In genomic region chr21:26067836-26068401, GRCh38 we compare ENCODE assay signal across 15 cellular contexts.
DNase-seq lines count a peak whose midpoint lies in the region; ATAC-seq, FAIRE-seq and TF ChIP-seq lines count a peak whose summit lies in the region.
"Had no signal": no experiment of that assay in that cellular context is flagged by ENCODE, and none has a peak within 500 bp of the region (broad histone marks: within the 10 kb centered on the region; RNA-seq: fewer than 3 reads in every experiment).

No MANE protein-coding gene starts in this region.

- intact Hi-C loops in Right ventricle myocardium superior (cut with DNase I), result loop anchor here (10.0 kb wide), 1 partner anchor 47 kb away; no protein-coding TSS in a partner anchor
- intact Hi-C loops in Right ventricle myocardium inferior (cut with DNase I), result no loop called here

- H3K36me3 Mint-ChIP-seq in brain, result no peaks in the 10 kb centered on the region
- peaks cover 2% of the 10 kb centered on the region for H3K36me3 Mint-ChIP-seq in progenitor cell of endocrine pancreas (ENCODE audit: insufficient read depth)

- peaks cover 85% of the 10 kb centered on the region for H3K4me1 Mint-ChIP-seq in brain
- peaks cover 46% of the 10 kb centered on the region for H3K4me1 Mint-ChIP-seq in progenitor cell of endocrine pancreas (ENCODE audit: low read depth)

- TF ChIP-seq POLR2A in GM12891 (IDR thresholded peaks at IDR 0.05; ENCODE audit: low read depth, low read length), result no peak

- TF ChIP-seq CTCF in brain (conservative IDR thresholded peaks at IDR 0.05) (no peak), progenitor cell of endocrine pancreas (IDR thresholded peaks at IDR 0.05; ENCODE audit: unreplicated experiment) (no peak)

- H3K27ac Mint-ChIP-seq in brain (peak overlapping the region in 3 of 5 experiments; percentile 13 to 47 (median 31)), progenitor cell of endocrine pancreas (peak overlapping the region; percentile 14)
- H3K27ac Mint-ChIP-seq: activated CD4-positive, alpha-beta memory T cell treated with anti-CD3 and anti-CD28 coated beads, Interleukin-2, amount 10 ng/mL, durations not matched to agents 7 days and 5 days had no signal

- no peak for DNase-seq in Right ventricle myocardium superior
- no peak for DNase-seq in Right ventricle myocardium inferior (ENCODE audit: missing footprints)
- no peak for DNase-seq in progenitor cell of endocrine pancreas (ENCODE audit: low spot score, unreplicated experiment)
- DNase-seq in GM12891 (ENCODE audit: insufficient read length, low spot score), result no peak
- DNase-seq: activated CD4-positive, alpha-beta memory T cell treated with anti-CD3 and anti-CD28 coated beads, Interleukin-2, amount 10 ng/mL, durations not matched to agents 7 days and 5 days; activated naive CD4-positive, alpha-beta T cell treated with anti-CD3 and anti-CD28 coated beads, Interleukin-2, amount 50 U/mL, for 16 hours; caudate nucleus; DMS79 treated with DMSO at 0.1 percent for 48 hours; NCI-H1105; NCI-H526 treated with DMSO at 0.1 percent for 48 hours; RPMI8226 had no signal

- peak; percentile 48 for ATAC-seq in Right ventricle myocardium superior (ENCODE audit: poor library complexity)
- ATAC-seq in Right ventricle myocardium inferior, result no peak
- ATAC-seq in HG02678 (IDR thresholded peaks at IDR 0.05; ENCODE audit: unreplicated experiment), result peak; percentile 45
- no peak for ATAC-seq in GM21381 (IDR thresholded peaks at IDR 0.05; ENCODE audit: unreplicated experiment)
- ATAC-seq in activated CD4-positive, CD25-positive, alpha-beta regulatory T cell treated with anti-CD3 and anti-CD28 coated beads, Interleukin-2, amount 50 U/mL, for 24 hours, result no peak

- H3K9me3 Mint-ChIP-seq in brain (peaks cover 0 to 3% (median 0%) of the 10 kb centered on the region in 5 experiments), progenitor cell of endocrine pancreas (ENCODE audit: low read depth) (peaks cover 3% of the 10 kb centered on the region)
- H3K9me3 Mint-ChIP-seq: activated CD4-positive, alpha-beta memory T cell treated with anti-CD3 and anti-CD28 coated beads, Interleukin-2, amount 10 ng/mL, durations not matched to agents 7 days and 5 days had no signal

- H3K27me3 Mint-ChIP-seq in brain, result no peaks in the 10 kb centered on the region
- H3K27me3 Mint-ChIP-seq in progenitor cell of endocrine pancreas, result no peaks in the 10 kb centered on the region
- H3K27me3 Mint-ChIP-seq: activated CD4-positive, alpha-beta memory T cell treated with anti-CD3 and anti-CD28 coated beads, Interleukin-2, amount 10 ng/mL, durations not matched to agents 7 days and 5 days had no signal

- no peak for FAIRE-seq in GM12891 (lab: Jason Lieb, UNC)

- H3K4me3 Mint-ChIP-seq in brain, result no peak overlapping the region
- H3K4me3 Mint-ChIP-seq in progenitor cell of endocrine pancreas (ENCODE audit: low read depth), result no peak overlapping the region
- H3K4me3 Mint-ChIP-seq: activated CD4-positive, alpha-beta memory T cell treated with anti-CD3 and anti-CD28 coated beads, Interleukin-2, amount 10 ng/mL, durations not matched to agents 7 days and 5 days had no signal

TF ChIP-seq in GM12891, 5 proteins besides CTCF, POLR2A, EP300 and RAD21:
- TF ChIP-seq POU2F2 (IDR thresholded peaks at IDR 0.05; ENCODE audit: low read depth, low read length) (no peak), TAF1 (IDR thresholded peaks at IDR 0.05; ENCODE audit: low read depth, low read length) (no peak), SPI1 (IDR thresholded peaks at IDR 0.05; ENCODE audit: low read depth, low read length) (no peak), POLR2AphosphoS5 (IDR thresholded peaks at IDR 0.05; ENCODE audit: low read depth, low read length) (no peak), PAX5 (IDR thresholded peaks at IDR 0.05; ENCODE audit: insufficient read depth, low read length, severe bottlenecking) (no peak)
TF ChIP-seq in GM12891: peak in this region for 0.

Comparison
In these comparisons a context has a peak if more than half of its experiments do, and no peak if none do; other contexts are left out.
1. ATAC-seq: peak in Right ventricle myocardium superior (single experiment) and HG02678 (single experiment); none in Right ventricle myocardium inferior (single experiment), GM21381 (single experiment) and activated CD4-positive, CD25-positive, alpha-beta regulatory T cell treated with anti-CD3 and anti-CD28 coated beads, Interleukin-2, amount 50 U/mL, for 24 hours (0 of 2).